Comparison of ENCODE assay signal across 15 cellular contexts in the genomic region with DNA sequence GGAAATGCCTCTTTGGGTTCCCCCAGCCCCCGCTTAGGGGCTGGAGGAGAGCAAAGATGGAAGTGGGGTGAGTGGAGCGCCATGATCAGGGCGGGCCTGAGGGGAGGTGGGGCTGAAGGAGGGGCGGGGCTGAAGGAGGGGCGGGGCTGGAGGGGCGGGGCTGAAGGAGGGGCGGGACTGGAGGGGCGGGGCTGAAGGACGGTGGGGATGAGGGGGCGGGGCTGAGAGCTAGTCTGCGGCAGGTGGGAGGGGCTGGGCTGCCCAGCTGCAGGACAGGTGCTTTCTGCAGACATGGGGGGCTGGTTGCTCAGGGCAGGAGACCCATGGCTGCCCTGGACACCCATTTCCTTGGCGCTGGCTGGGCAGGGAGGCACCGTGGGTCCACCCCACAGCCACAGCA. TPM values are rescaled to one million over a fixed set of nuclear protein-coding genes. Genes with fewer than 3 reads are reported as not detected.
DNase-seq lines count a peak whose midpoint lies in the region; ATAC-seq and TF ChIP-seq lines count a peak whose summit lies in the region.
"Had no signal": no experiment of that assay in that cellular context is flagged by ENCODE, and none has a peak within 500 bp of the region (broad histone marks: within the 10 kb centered on the region; RNA-seq: fewer than 3 reads in every experiment).

No MANE protein-coding gene starts in this region.

- H3K4me1 Mint-ChIP-seq in activated CD8-positive, alpha-beta memory T cell treated with anti-CD3 and anti-CD28 coated beads, Interleukin-2, amount 10 ng/mL, durations not matched to agents 7 days and 5 days, result no peaks in the 10 kb centered on the region
- peaks cover 6 to 18% of the 10 kb centered on the region in 2 experiments; a peak in 3 of 4 replicates for H3K4me1 Mint-ChIP-seq in H9
- H3K4me1 Mint-ChIP-seq in activated T-cell treated with anti-CD3 and anti-CD28 coated beads, Interleukin-2, amount 50 U/mL, for 72 hours (ENCODE audit: low read depth), result no peaks in the 10 kb centered on the region
- H3K4me1 Mint-ChIP-seq: CD4-positive, alpha-beta memory T cell had no signal

- no peak overlapping the region for H3T11ph ChIP-seq in H9 (ENCODE audit: low read length)

- no peak overlapping the region for H3K9ac ChIP-seq in H9 (ENCODE audit: extremely low read depth, insufficient read length, low read length)

- H2BK12ac ChIP-seq in H9 (ENCODE audit: insufficient read length, low read depth, low read length), result no peak overlapping the region

- no peak overlapping the region for H3K27ac ChIP-seq in H9 (ENCODE audit: insufficient read length, low read depth, low read length)
- H3K27ac ChIP-seq: body of pancreas, esophagus squamous epithelium, pancreas had no signal

- H3K9me3 ChIP-seq in H9 (ENCODE audit: control insufficient read depth, low read depth, low read length), result no peaks in the 10 kb centered on the region
- H3K9me3 ChIP-seq: body of pancreas, esophagus squamous epithelium, pancreas had no signal

- H3K4ac ChIP-seq in H9 (ENCODE audit: low read depth, low read length), result no peak overlapping the region

- no peaks in the 10 kb centered on the region for H3K79me2 ChIP-seq in H9 (ENCODE audit: insufficient read depth, low read length)

- H2BK120ac ChIP-seq in H9 (ENCODE audit: low read depth, low read length, poor library complexity, severe bottlenecking), result no peak overlapping the region

- no CpG with 5 or more reads among the region's 13 CpGs for WGBS in H9 (ENCODE audit: extremely low coverage, insufficient read length, low lambda C conversion rate)

- H3K23ac ChIP-seq in H9 (ENCODE audit: insufficient read length, low read depth, low read length), result no peak overlapping the region

- H3K4me1 ChIP-seq in H9 (ENCODE audit: insufficient read depth, low read length), result no peaks in the 10 kb centered on the region

- no peaks in the 10 kb centered on the region for H3K36me3 Mint-ChIP-seq in activated CD8-positive, alpha-beta memory T cell treated with anti-CD3 and anti-CD28 coated beads, Interleukin-2, amount 10 ng/mL, durations not matched to agents 7 days and 5 days
- no peaks in the 10 kb centered on the region for H3K36me3 Mint-ChIP-seq in H9 (ENCODE audit: insufficient read depth in 1 of 3, low read depth in 3 of 3)
- H3K36me3 Mint-ChIP-seq in activated T-cell treated with anti-CD3 and anti-CD28 coated beads, Interleukin-2, amount 50 U/mL, for 72 hours (ENCODE audit: insufficient read depth in 2 of 2), result no peaks in the 10 kb centered on the region
- H3K36me3 Mint-ChIP-seq: CD4-positive, alpha-beta memory T cell had no signal

- TF ChIP-seq CTCF in H9 (conservative IDR thresholded peaks at IDR 0.05), result no peak

- no peak overlapping the region for H4K8ac ChIP-seq in H9 (replicated peaks; ENCODE audit: insufficient read length, low read depth, low read length)

- no peak for ATAC-seq in activated CD8-positive, alpha-beta memory T cell treated with anti-CD3 and anti-CD28 coated beads, Interleukin-2, amount 10 ng/mL, durations not matched to agents 7 days and 5 days
- peak in 1 of 2 donors; percentile 36 for ATAC-seq in activated T-cell treated with anti-CD3 and anti-CD28 coated beads, Interleukin-2, amount 50 U/mL, for 72 hours (replicated peaks in 1 of 2)
- ATAC-seq: body of pancreas had no signal

- H3K4me2 ChIP-seq in H9 (ENCODE audit: insufficient read depth, insufficient read length, low read length), result no peak overlapping the region

- H2AFZ ChIP-seq in H9 (ENCODE audit: low read length), result no peak overlapping the region

- no peak overlapping the region for H3K56ac ChIP-seq in H9 (ENCODE audit: insufficient read length, low read depth, low read length)

- H3K14ac ChIP-seq in H9 (ENCODE audit: insufficient read depth, low read length), result no peak overlapping the region

- no peaks in the 10 kb centered on the region for H3K79me1 ChIP-seq in H9 (ENCODE audit: insufficient read depth, low read depth, low read length, poor library complexity, severe bottlenecking)

- no peaks in the 10 kb centered on the region for H4K20me1 ChIP-seq in H9 (ENCODE audit: control insufficient read depth, insufficient read depth, insufficient read length)

- H2AK5ac ChIP-seq in H9 (ENCODE audit: insufficient read length, low read length), result no peak overlapping the region

- no peak overlapping the region for H4K5ac ChIP-seq in H9 (ENCODE audit: insufficient read length, low read depth, low read length)

- H4K91ac ChIP-seq in H9 (ENCODE audit: insufficient read length, low read depth, low read length), result no peak overlapping the region

- H3K23me2 ChIP-seq in H9 (ENCODE audit: insufficient read length, low read depth, low read length, poor library complexity, severe bottlenecking), result no peaks in the 10 kb centered on the region

- peak; percentile 64 for DNase-seq in activated CD8-positive, alpha-beta memory T cell treated with anti-CD3 and anti-CD28 coated beads, Interleukin-2, amount 50 U/mL, for 48 hours
- DNase-seq in activated CD8-positive, alpha-beta memory T cell treated with anti-CD3 and anti-CD28 coated beads, Interleukin-2, amount 10 ng/mL, durations not matched to agents 7 days and 5 days, result no peak
- peak; percentile 76 for DNase-seq in H9
- peak; percentile 17 to 29 for DNase-seq in activated T-cell treated with anti-CD3 and anti-CD28 coated beads, Interleukin-2, amount 50 U/mL, for 72 hours
- peak; percentile 13 for DNase-seq in stimulated activated CD4-positive, alpha-beta T cell treated with anti-CD3 and anti-CD28 coated beads, Interleukin-1b, Interleukin-23, amount 100 ng/mL, for 48 hours
- no peak for DNase-seq in Kasumi-1 (lab: John Stamatoyannopoulos, UW)
- no peak for DNase-seq in activated CD8-positive, alpha-beta memory T cell treated with anti-CD3 and anti-CD28 coated beads, Interleukin-2, amount 50 U/mL, for 4 hours
- no peak for DNase-seq in DMS79 (lab: John Stamatoyannopoulos, UW)
- DNase-seq: CD4-positive, alpha-beta memory T cell; esophagus squamous epithelium; NCI-H2081; pancreas; Right ventricle myocardium superior had no signal

- CTCF ChIA-PET in activated CD8-positive, alpha-beta memory T cell treated with anti-CD3 and anti-CD28 coated beads, Interleukin-2, amount 10 ng/mL, durations not matched to agents 7 days and 5 days (lab: Charles Lee), result no interaction called here

- H3K27me3 Mint-ChIP-seq in activated CD8-positive, alpha-beta memory T cell treated with anti-CD3 and anti-CD28 coated beads, Interleukin-2, amount 10 ng/mL, durations not matched to agents 7 days and 5 days, result no peaks in the 10 kb centered on the region
- no peaks in the 10 kb centered on the region; the same call in none of the 2 replicates for H3K27me3 Mint-ChIP-seq in H9 (ENCODE audit: low read depth)
- no peaks in the 10 kb centered on the region for H3K27me3 Mint-ChIP-seq in activated T-cell treated with anti-CD3 and anti-CD28 coated beads, Interleukin-2, amount 50 U/mL, for 72 hours (ENCODE audit: low read depth)
- H3K27me3 Mint-ChIP-seq: CD4-positive, alpha-beta memory T cell had no signal

- no peak overlapping the region for H2BK15ac ChIP-seq in H9 (ENCODE audit: low read depth, low read length)

- no peak overlapping the region for H2BK5ac ChIP-seq in H9 (ENCODE audit: insufficient read length, low read length)

- no peaks in the 10 kb centered on the region for H3K27me3 ChIP-seq in H9 (ENCODE audit: insufficient read depth, low read length)
- H3K27me3 ChIP-seq: body of pancreas, pancreas had no signal

- no peak overlapping the region for H3K27ac Mint-ChIP-seq in activated CD8-positive, alpha-beta memory T cell treated with anti-CD3 and anti-CD28 coated beads, Interleukin-2, amount 10 ng/mL, durations not matched to agents 7 days and 5 days
- no peak overlapping the region for H3K27ac Mint-ChIP-seq in H9
- no peak overlapping the region for H3K27ac Mint-ChIP-seq in activated T-cell treated with anti-CD3 and anti-CD28 coated beads, Interleukin-2, amount 50 U/mL, for 72 hours
- H3K27ac Mint-ChIP-seq: CD4-positive, alpha-beta memory T cell had no signal

- no peak overlapping the region for H3K18ac ChIP-seq in H9 (ENCODE audit: insufficient read length, low read depth, low read length)

- H2BK20ac ChIP-seq in H9 (ENCODE audit: low read depth, low read length, poor library complexity, severe bottlenecking), result no peak overlapping the region

- no peak overlapping the region for H3K4me3 Mint-ChIP-seq in activated CD8-positive, alpha-beta memory T cell treated with anti-CD3 and anti-CD28 coated beads, Interleukin-2, amount 10 ng/mL, durations not matched to agents 7 days and 5 days
- no peak overlapping the region; a peak in 1 of 5 replicates for H3K4me3 Mint-ChIP-seq in H9
- H3K4me3 Mint-ChIP-seq in activated T-cell treated with anti-CD3 and anti-CD28 coated beads, Interleukin-2, amount 50 U/mL, for 72 hours, result no peak overlapping the region
- H3K4me3 Mint-ChIP-seq: CD4-positive, alpha-beta memory T cell had no signal

- H3K9me3 Mint-ChIP-seq in activated CD8-positive, alpha-beta memory T cell treated with anti-CD3 and anti-CD28 coated beads, Interleukin-2, amount 10 ng/mL, durations not matched to agents 7 days and 5 days (ENCODE audit: low read depth), result no peaks in the 10 kb centered on the region
- H3K9me3 Mint-ChIP-seq in H9, result no peaks in the 10 kb centered on the region
- H3K9me3 Mint-ChIP-seq in activated T-cell treated with anti-CD3 and anti-CD28 coated beads, Interleukin-2, amount 50 U/mL, for 72 hours, result no peaks in the 10 kb centered on the region
- H3K9me3 Mint-ChIP-seq: CD4-positive, alpha-beta memory T cell had no signal

RNA-seq across cellular contexts. Expression of gene PABPN1L, which starts 39.1 kb away (rescaled TPM):
- not detected for total RNA-seq in activated CD8-positive, alpha-beta memory T cell treated with anti-CD3 and anti-CD28 coated beads, Interleukin-2, amount 10 ng/mL, durations not matched to agents 7 days and 5 days
- not detected in 2 replicates for total RNA-seq in H9 (2021)
- total RNA-seq in activated T-cell treated with anti-CD3 and anti-CD28 coated beads, Interleukin-2, amount 50 U/mL, for 72 hours, result not detected
- total RNA-seq: body of pancreas; CD4-positive, alpha-beta memory T cell; esophagus squamous epithelium; H4; Right ventricle myocardium superior had no signal

RNA-seq across cellular contexts. Expression of gene TRAPPC2L, which starts 48.6 kb away (rescaled TPM):
- 10 to 100 TPM; 49.2 to 51.3 TPM for total RNA-seq in activated CD8-positive, alpha-beta memory T cell treated with anti-CD3 and anti-CD28 coated beads, Interleukin-2, amount 10 ng/mL, durations not matched to agents 7 days and 5 days
- 90.3 and 102 TPM in 2 replicates for total RNA-seq in H9 (2021)
- 10 to 100 TPM; 32.0 to 35.2 TPM for total RNA-seq in activated T-cell treated with anti-CD3 and anti-CD28 coated beads, Interleukin-2, amount 50 U/mL, for 72 hours

RNA-seq across cellular contexts. Expression of gene GALNS, which starts 48.8 kb away (rescaled TPM):
- total RNA-seq in activated CD8-positive, alpha-beta memory T cell treated with anti-CD3 and anti-CD28 coated beads, Interleukin-2, amount 10 ng/mL, durations not matched to agents 7 days and 5 days, result 10 to 100 TPM; 30.8 to 38.8 TPM
- 20.0 and 20.3 TPM in 2 replicates for total RNA-seq in H9 (2021)
- total RNA-seq in activated T-cell treated with anti-CD3 and anti-CD28 coated beads, Interleukin-2, amount 50 U/mL, for 72 hours, result 10 to 100 TPM; 26.1 to 31.7 TPM

Comparison
In these comparisons a context has a peak if more than half of its experiments do, and no peak if none do; other contexts are left out.
1. DNase-seq: peak in activated CD8-positive, alpha-beta memory T cell treated with anti-CD3 and anti-CD28 coated beads, Interleukin-2, amount 50 U/mL, for 48 hours (single experiment), H9 (single experiment), activated T-cell treated with anti-CD3 and anti-CD28 coated beads, Interleukin-2, amount 50 U/mL, for 72 hours (2 of 2) and stimulated activated CD4-positive, alpha-beta T cell treated with anti-CD3 and anti-CD28 coated beads, Interleukin-1b, Interleukin-23, amount 100 ng/mL, for 48 hours (single experiment); none in activated CD8-positive, alpha-beta memory T cell treated with anti-CD3 and anti-CD28 coated beads, Interleukin-2, amount 10 ng/mL, durations not matched to agents 7 days and 5 days (single experiment), Kasumi-1 (0 of 2), activated CD8-positive, alpha-beta memory T cell treated with anti-CD3 and anti-CD28 coated beads, Interleukin-2, amount 50 U/mL, for 4 hours (single experiment) and DMS79 (single experiment).